In the genomic region with DNA sequence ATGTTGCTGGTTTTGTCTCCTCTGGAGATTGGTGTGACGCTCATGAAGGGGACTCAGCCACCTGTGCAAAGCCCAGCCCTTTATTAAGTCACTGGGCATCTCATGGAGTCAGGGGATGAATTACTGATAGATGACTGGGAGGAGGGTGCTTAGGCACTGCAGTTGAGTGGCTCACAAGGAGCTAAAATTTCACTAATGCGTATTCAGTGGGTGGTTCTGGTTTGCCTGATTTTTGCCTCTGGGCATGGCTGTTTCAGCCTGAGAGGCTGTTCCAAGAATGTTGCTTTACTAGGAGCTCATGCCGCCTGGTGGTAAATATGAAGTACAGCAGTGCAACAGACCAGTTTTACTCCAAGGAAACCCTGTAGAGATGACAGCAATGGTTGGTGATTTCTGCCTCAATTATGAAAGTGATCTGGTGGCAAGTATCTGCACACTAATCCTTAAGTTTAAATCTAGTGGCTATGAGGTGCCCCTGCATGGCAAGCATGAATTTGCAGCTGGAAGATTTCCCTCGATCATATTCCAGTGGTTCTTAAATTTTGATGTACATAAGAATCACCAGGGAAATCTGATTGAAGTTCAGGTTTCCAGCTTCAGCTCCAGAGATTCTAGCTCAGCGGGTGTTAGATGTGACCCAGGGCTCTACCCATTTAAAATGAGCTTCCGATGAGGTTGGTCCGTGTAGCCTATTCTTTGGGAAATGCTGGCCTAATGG, we compare ENCODE assay signal across 8 cellular contexts. TPM values are rescaled to one million over a fixed set of nuclear protein-coding genes. Genes with fewer than 3 reads are reported as not detected.
DNase-seq lines count a peak whose midpoint lies in the region; ATAC-seq, FAIRE-seq and TF ChIP-seq lines count a peak whose summit lies in the region.

No MANE protein-coding gene starts in this region.

- no peaks in the 10 kb centered on the region for H3K4me1 Mint-ChIP-seq in endothelial cell (ENCODE audit: unreplicated experiment)

- intact Hi-C loops in mucosa of descending colon (cut with DNase I, micrococcal nuclease) = loop anchor here (2.0 to 5.0 kb wide), 2 partner anchors 95 to 98 kb away; no protein-coding TSS in a partner anchor

- ATAC-seq in HG03103 (IDR thresholded peaks at IDR 0.05; ENCODE audit: low read depth, unreplicated experiment) (peak; percentile 44), mucosa of descending colon (peak; percentile 84)

- no peak overlapping the region for H3K27ac Mint-ChIP-seq in endothelial cell (ENCODE audit: unreplicated experiment)

- H3K27me3 ChIP-seq in stomach smooth muscle (ENCODE audit: control insufficient read depth in 1 of 2, insufficient read depth in 2 of 2, low read length in 2 of 2) = no peaks in the 10 kb centered on the region

- no peaks in the 10 kb centered on the region for H3K9me3 Mint-ChIP-seq in endothelial cell (ENCODE audit: unreplicated experiment)

- peak overlapping the region; percentile 74 for H3K27ac ChIP-seq in stomach smooth muscle (ENCODE audit: low read length)

- peaks cover 4% of the 10 kb centered on the region for H3K36me3 Mint-ChIP-seq in endothelial cell (ENCODE audit: low read depth, unreplicated experiment)

- in situ Hi-C loops in ACHN (cut with HindIII; ENCODE audit: low pct_ligation_motif_present, low pct_unique_long_range_greater_than_20kb, low sequenced_read_pairs) = no loop called here

- no peaks in the 10 kb centered on the region for H3K27me3 Mint-ChIP-seq in endothelial cell (ENCODE audit: unreplicated experiment)

- TF ChIP-seq CTCF in endothelial cell (IDR thresholded peaks at IDR 0.05; ENCODE audit: unreplicated experiment) (peak; percentile 94), mucosa of descending colon (IDR thresholded peaks at IDR 0.05) (peak; percentile 56)

- H3K4me3 ChIP-seq in mucosa of descending colon (no peak overlapping the region), stomach smooth muscle (ENCODE audit: low read length in 2 of 2) (no peak overlapping the region)

- no peaks in the 10 kb centered on the region for H3K36me3 ChIP-seq in mucosa of descending colon (ENCODE audit: low read depth)
- H3K36me3 ChIP-seq in stomach smooth muscle (ENCODE audit: control insufficient read depth in 2 of 2, insufficient read depth in 2 of 2, low read length in 2 of 2) = peaks cover 27 to 34% of the 10 kb centered on the region in 2 donors

- DNase-seq in ACHN = peak; percentile 82
- no peak for DNase-seq in GM12892 (ENCODE audit: insufficient read length)
- DNase-seq in NCI-H2227 treated with DMSO at 0.1 percent for 48 hours (lab: John Stamatoyannopoulos, UW) = peak; percentile 70
- DNase-seq in activated CD4-positive, alpha-beta T cell treated with anti-CD3 and anti-CD28 coated beads for 4 hours = peak; percentile 34 to 39
- peak; percentile 23 for DNase-seq in endothelial cell (ENCODE audit: low spot score)
- DNase-seq in mucosa of descending colon = peak in 2 of 3 donors; percentile 29 to 62

- TF ChIP-seq POLR2A in GM12892 (IDR thresholded peaks at IDR 0.05; ENCODE audit: low read depth, low read length) = no peak

- peaks cover 21% of the 10 kb centered on the region for H3K4me1 ChIP-seq in mucosa of descending colon (ENCODE audit: low read depth)
- H3K4me1 ChIP-seq in stomach smooth muscle (ENCODE audit: control insufficient read depth, insufficient read depth, low read length) = peaks cover 10% of the 10 kb centered on the region

- no peaks in the 10 kb centered on the region for H3K9me3 ChIP-seq in mucosa of descending colon
- no peaks in the 10 kb centered on the region for H3K9me3 ChIP-seq in stomach smooth muscle (ENCODE audit: control insufficient read depth in 2 of 2, low read length in 2 of 2)

- H3K9ac ChIP-seq in stomach smooth muscle (ENCODE audit: low read length in 2 of 2) = no peak overlapping the region

- H3K4me3 Mint-ChIP-seq in endothelial cell (ENCODE audit: unreplicated experiment) = no peak overlapping the region

- FAIRE-seq in GM12892 (lab: Jason Lieb, UNC) = peak; percentile 98

RNA-seq across cellular contexts. Expression of a gene that starts 19.9 kb away (rescaled TPM):
- polyA plus RNA-seq in GM12892 (2012; ENCODE audit: missing spikeins) = 36.7 TPM
- total RNA-seq in endothelial cell (ENCODE audit: unreplicated experiment) (98.5 TPM), mucosa of descending colon (100 to 1,000 TPM in 2 of 3 donors, 10 to 100 TPM in 1; 80.6 to 920 (median 253) TPM)

RNA-seq across cellular contexts. Expression of a gene that starts 52.7 kb away (rescaled TPM):
- polyA plus RNA-seq in GM12892 (2012; ENCODE audit: missing spikeins) = 23.1 TPM
- total RNA-seq in endothelial cell (ENCODE audit: unreplicated experiment) (3.3 TPM), mucosa of descending colon (10 to 100 TPM; 19.2 to 44.2 (median 20.0) TPM)

RNA-seq across cellular contexts. Expression of a gene that starts 57.9 kb away (rescaled TPM):
- polyA plus RNA-seq in GM12892 (2012; ENCODE audit: missing spikeins) = 81.0 TPM
- total RNA-seq in endothelial cell (ENCODE audit: unreplicated experiment) (23.0 TPM), mucosa of descending colon (10 to 100 TPM; 31.8 to 51.0 (median 50.8) TPM)
